ENCODE assay signal across 10 cellular contexts in the genomic region with DNA sequence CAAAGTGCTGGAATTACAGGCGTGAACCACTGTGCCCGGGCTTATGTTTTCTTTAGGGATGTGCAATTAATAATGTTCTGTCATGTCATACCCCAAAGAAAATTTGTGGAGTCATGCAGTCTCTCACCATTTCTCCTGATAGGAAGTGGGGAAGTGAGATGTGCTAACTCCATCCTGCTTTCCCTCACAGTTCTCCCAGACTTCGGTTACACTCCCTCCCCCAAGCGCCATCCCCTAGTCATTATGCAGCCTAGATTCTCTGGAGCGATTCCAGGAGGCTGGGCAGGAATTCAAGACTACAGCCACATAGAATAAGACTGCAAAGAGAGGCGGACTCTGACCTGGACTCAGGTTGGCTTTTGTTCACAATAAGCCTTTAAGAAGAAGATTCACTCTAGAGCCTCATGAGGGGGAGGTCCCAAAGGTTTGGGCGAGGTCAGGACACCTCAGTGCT.
DNase-seq lines count a peak whose midpoint lies in the region; ATAC-seq and TF ChIP-seq lines count a peak whose summit lies in the region.
"Had no signal": no experiment of that assay in that cellular context is flagged by ENCODE, and none has a peak within 500 bp of the region (broad histone marks: within the 10 kb centered on the region; RNA-seq: fewer than 3 reads in every experiment).

No MANE protein-coding gene starts in this region.

- H3K27me3 Mint-ChIP-seq in mesothelial cell of epicardium (ENCODE audit: low read depth), result no peaks in the 10 kb centered on the region

- no peak for TF ChIP-seq CTCF in mesothelial cell of epicardium (IDR thresholded peaks at IDR 0.05; ENCODE audit: unreplicated experiment)

- no peaks in the 10 kb centered on the region for H3K9me3 Mint-ChIP-seq in mesothelial cell of epicardium
- H3K9me3 Mint-ChIP-seq: activated T-cell treated with anti-CD3 and anti-CD28 coated beads, Interleukin-2, amount 50 U/mL, for 72 hours had no signal

- no peak for ATAC-seq in GM18868 (IDR thresholded peaks at IDR 0.05; ENCODE audit: unreplicated experiment)
- ATAC-seq in HG02623 (IDR thresholded peaks at IDR 0.05; ENCODE audit: unreplicated experiment), result no peak
- ATAC-seq in HG03135 (IDR thresholded peaks at IDR 0.05; ENCODE audit: unreplicated experiment), result no peak
- no peak for ATAC-seq in HG03139 (IDR thresholded peaks at IDR 0.05; ENCODE audit: unreplicated experiment)
- ATAC-seq: activated T-cell treated with anti-CD3 and anti-CD28 coated beads, Interleukin-2, amount 50 U/mL, for 72 hours had no signal

- peaks cover 22% of the 10 kb centered on the region for H3K4me1 Mint-ChIP-seq in mesothelial cell of epicardium

- peak overlapping the region; percentile 23 for H3K27ac Mint-ChIP-seq in mesothelial cell of epicardium
- H3K27ac Mint-ChIP-seq: activated T-cell treated with anti-CD3 and anti-CD28 coated beads, Interleukin-2, amount 50 U/mL, for 72 hours had no signal

- DNase-seq in C1 segment of cervical spinal cord (lab: John Stamatoyannopoulos, UW) (peak in 9 of 14 donors; percentile 6 to 84 (median 30)), NCI-H1105 (lab: John Stamatoyannopoulos, UW) (peak; percentile 66), cerebellar nuclear complex (lab: John Stamatoyannopoulos, UW) (peak; percentile 47 to 73), mesothelial cell of epicardium (ENCODE audit: low spot score in 2 of 2, unreplicated experiment in 2 of 2) (peak; percentile 25 to 56)
- DNase-seq: activated T-cell treated with anti-CD3 and anti-CD28 coated beads, Interleukin-2, amount 50 U/mL, for 72 hours; T1000 had no signal

- H3K4me3 Mint-ChIP-seq in mesothelial cell of epicardium, result no peak overlapping the region
- H3K4me3 Mint-ChIP-seq: activated T-cell treated with anti-CD3 and anti-CD28 coated beads, Interleukin-2, amount 50 U/mL, for 72 hours had no signal

- H3K36me3 Mint-ChIP-seq in mesothelial cell of epicardium, result no peaks in the 10 kb centered on the region
